In genomic region chr21:44337941-44338895, GRCh38 we compare ENCODE assay signal across 8 cellular contexts. TPM values are rescaled to one million over a fixed set of nuclear protein-coding genes. Genes with fewer than 3 reads are reported as not detected.
DNase-seq lines count a peak whose midpoint lies in the region; ATAC-seq and TF ChIP-seq lines count a peak whose summit lies in the region.

No MANE protein-coding gene starts in this region.

- DNase-seq in CD4-positive, alpha-beta T cell: peak in 2 of 10 experiments; percentile 17 to 53
- DNase-seq in HFFc6 (peak; percentile 44), OCI-LY7 (ENCODE audit: low spot score) (peak; percentile 47), body of pancreas (peak; percentile 70 to 81 (median 77)), hepatic stellate cell (ENCODE audit: low spot score) (peak; percentile 81), psoas muscle (peak; percentile 64 to 84)

- H3K4me3 ChIP-seq in OCI-LY7 (ENCODE audit: low read depth, low read length, poor library complexity, severe bottlenecking) (peak overlapping the region; percentile 55), body of pancreas (no peak overlapping the region), psoas muscle (peak overlapping the region; percentile 68)

- H4K20me1 ChIP-seq in OCI-LY7 (ENCODE audit: insufficient read depth, low read length): no peaks in the 10 kb centered on the region

- peaks cover 25% of the 10 kb centered on the region for H3K4me1 Mint-ChIP-seq in CD4-positive, alpha-beta T cell (ENCODE audit: low read depth)
- peaks cover 26% of the 10 kb centered on the region for H3K4me1 Mint-ChIP-seq in HFFc6 (ENCODE audit: low read depth)

- POLR2A ChIA-PET in CD4-positive, alpha-beta T cell (lab: Charles Lee): interaction anchor here (0.9 to 2.9 kb wide), 12 partner anchors 9 to 536 kb away, joined by 3 to 13 read pairs (median 4); partner anchors contain the start of genes PFKL, PTTG1IP, TRAPPC10 and TRPM2
- POLR2A ChIA-PET in OCI-LY7 (lab: Charles Lee): interaction anchor here (1.6 kb wide), 1 partner anchor 90 kb away, joined by 5 read pairs; no protein-coding TSS in a partner anchor

- ATAC-seq in CD4-positive, alpha-beta T cell (ENCODE audit: poor library complexity): peak; percentile 4
- ATAC-seq in body of pancreas (peak; percentile 28), psoas muscle (peak; percentile 48 to 61 (median 55)), GM21825 (IDR thresholded peaks at IDR 0.05; ENCODE audit: unreplicated experiment) (no peak), GM19035 (IDR thresholded peaks at IDR 0.05; ENCODE audit: unreplicated experiment) (no peak)

- no peak for TF ChIP-seq POLR2A in body of pancreas (IDR thresholded peaks at IDR 0.05)

- no peak for TF ChIP-seq CTCF in CD4-positive, alpha-beta T cell (IDR thresholded peaks at IDR 0.05)
- TF ChIP-seq CTCF in HFFc6 (IDR thresholded peaks at IDR 0.05): peak; percentile 58
- TF ChIP-seq CTCF in OCI-LY7 (conservative IDR thresholded peaks at IDR 0.05; ENCODE audit: low read length): 0 out of 2 replicates have a peak, but pooled peaks have one; percentile 24
- peak in 5 of 7 experiments; percentile 19 to 52 (median 44) for TF ChIP-seq CTCF in body of pancreas (IDR thresholded peaks at IDR 0.05)
- TF ChIP-seq CTCF in psoas muscle (IDR thresholded peaks at IDR 0.05): peak; percentile 46

- peak overlapping the region; percentile 99 for H3K27ac Mint-ChIP-seq in CD4-positive, alpha-beta T cell
- peak overlapping the region; percentile 73; the same call in 1 of the 2 replicates for H3K27ac Mint-ChIP-seq in HFFc6

- no peaks in the 10 kb centered on the region for H3K9me3 Mint-ChIP-seq in CD4-positive, alpha-beta T cell
- H3K9me3 Mint-ChIP-seq in HFFc6: no peaks in the 10 kb centered on the region

- H2AFZ ChIP-seq in OCI-LY7 (ENCODE audit: low read length): no peak overlapping the region

- H3K9me2 ChIP-seq in OCI-LY7 (ENCODE audit: insufficient read depth, low read length): no peaks in the 10 kb centered on the region

- H3K27ac ChIP-seq in CD4-positive, alpha-beta T cell (ENCODE audit: low read depth, low read length): peak overlapping the region; percentile 41
- H3K27ac ChIP-seq in OCI-LY7 (ENCODE audit: low read depth, low read length, poor library complexity, severe bottlenecking) (no peak overlapping the region), body of pancreas (peak overlapping the region; percentile 75 to 94 (median 82)), psoas muscle (peak overlapping the region; percentile 82)

- no peaks in the 10 kb centered on the region for H3K9me3 ChIP-seq in CD4-positive, alpha-beta T cell (ENCODE audit: control insufficient read depth, low read length)
- H3K9me3 ChIP-seq in OCI-LY7 (ENCODE audit: low read length) (no peaks in the 10 kb centered on the region), body of pancreas (no peaks in the 10 kb centered on the region), psoas muscle (no peaks in the 10 kb centered on the region)

- H3K27me3 ChIP-seq in CD4-positive, alpha-beta T cell (ENCODE audit: control insufficient read depth, insufficient read depth, low read length): no peaks in the 10 kb centered on the region
- H3K27me3 ChIP-seq in body of pancreas (no peaks in the 10 kb centered on the region), psoas muscle (ENCODE audit: insufficient read depth in 3 of 3, low read length in 2 of 3) (no peaks in the 10 kb centered on the region)

- H3K79me2 ChIP-seq in OCI-LY7 (ENCODE audit: insufficient read depth, low read depth, low read length): no peaks in the 10 kb centered on the region

- H3K27me3 Mint-ChIP-seq in CD4-positive, alpha-beta T cell: no peaks in the 10 kb centered on the region
- H3K27me3 Mint-ChIP-seq in HFFc6 (ENCODE audit: insufficient read depth): 0 out of 2 replicates have a peak, but pooled peaks cover 1% of the 10 kb centered on the region

- H3K4me2 ChIP-seq in OCI-LY7 (ENCODE audit: low read length): peak overlapping the region; percentile 74

- H3K4me1 ChIP-seq in OCI-LY7 (ENCODE audit: insufficient read depth, low read length, poor library complexity, severe bottlenecking): peaks cover 14% of the 10 kb centered on the region
- peaks cover 16% of the 10 kb centered on the region for H3K4me1 ChIP-seq in body of pancreas
- H3K4me1 ChIP-seq in psoas muscle: peaks cover 14% of the 10 kb centered on the region

- no TSS peak for BruUV-seq in OCI-LY7 (replicated peaks; lab: Mats Ljungman, UMichigan)

- peaks cover 32% of the 10 kb centered on the region for H3K36me3 Mint-ChIP-seq in CD4-positive, alpha-beta T cell (ENCODE audit: low read depth)
- H3K36me3 Mint-ChIP-seq in HFFc6 (ENCODE audit: low read depth): no peaks in the 10 kb centered on the region

- CTCF ChIA-PET in CD4-positive, alpha-beta T cell (lab: Charles Lee): interaction anchor here (1.1 kb wide), 1 partner anchor 40 kb away, joined by 3 read pairs; no protein-coding TSS in a partner anchor
- CTCF ChIA-PET in OCI-LY7 (lab: Charles Lee; ENCODE audit: unreplicated experiment): interaction anchor here (0.6 kb wide), 1 partner anchor 15 kb away, joined by 3 read pairs; the partner anchor contains the start of gene TRPM2

- intact Hi-C loops in CD4-positive, alpha-beta T cell (cut with DNase I, micrococcal nuclease): loop anchor here in 1 of 2 experiments (1.0 to 10.0 kb wide), 7 partner anchors 37 to 1463 kb away; partner anchors contain the start of genes PFKL, PTTG1IP, SUMO3 and WDR4
- intact Hi-C loops in OCI-LY7 (cut with micrococcal nuclease; ENCODE audit: unreplicated experiment) (loop anchor here (5.0 kb wide), 1 partner anchor 1304 kb away; the partner anchor contains the start of gene PCBP3), body of pancreas (cut with DNase I) (no loop called here), psoas muscle (cut with DNase I) (loop anchor here (5.0 to 10.0 kb wide), 5 partner anchors 36 to 1647 kb away; partner anchors contain the start of genes COL6A1 (in 1 of the 2), PFKL (in 1 of the 2), PKNOX1 (in 1 of the 2) and SUMO3 (in 1 of the 2))

- H3K36me3 ChIP-seq in OCI-LY7 (ENCODE audit: insufficient read depth, low read length): no peaks in the 10 kb centered on the region; the same call in 1 of the 2 replicates
- no peaks in the 10 kb centered on the region for H3K36me3 ChIP-seq in body of pancreas (replicated peaks in 1 of 2; ENCODE audit: insufficient read depth in 1 of 2, low read depth in 2 of 2)
- H3K36me3 ChIP-seq in psoas muscle (ENCODE audit: insufficient read depth in 1 of 2, low read depth in 1 of 2): peaks cover 0 to 17% of the 10 kb centered on the region in 2 donors

- WGBS in body of pancreas, 2 donors: 6 to 8% methylated on average over 13 to 26 of the region's 47 CpGs
- WGBS in psoas muscle, 3 donors: 5 to 6% (median 6%) methylated on average over 20 to 34 of the region's 47 CpGs

- H3K4me3 Mint-ChIP-seq in CD4-positive, alpha-beta T cell: peak overlapping the region; percentile 91
- peak overlapping the region; percentile 85 for H3K4me3 Mint-ChIP-seq in HFFc6

RNA-seq across cellular contexts. Expression of gene CFAP410, which starts 1.0 kb away (rescaled TPM):
- 10 to 100 TPM; 50.1 to 51.6 TPM for total RNA-seq in CD4-positive, alpha-beta T cell
- 10 to 100 TPM in 3 of 6 experiments, 1 to 10 TPM in 3; 7.5 to 13.0 (median 9.7) TPM for total RNA-seq in HFFc6 (2021; fragmentation: NEBNext Ultra II Directional; extraction: Animal tissue kit (Norgen Biotek cat#: 25700))
- 11.9 and 20.6 TPM in 2 replicates for total RNA-seq in OCI-LY7 (2014; rRNA removed; shearing (Covaris generic))
- 15.0 and 15.1 TPM in 2 replicates for total RNA-seq in OCI-LY7 (2022)
- total RNA-seq in body of pancreas: 10 to 100 TPM; 24.6 to 43.8 TPM
- total RNA-seq in psoas muscle: 10 to 100 TPM in 2 of 4 donors, 1 to 10 TPM in 2; 8.3 to 10.5 (median 9.7) TPM
- polyA plus RNA-seq in psoas muscle: 10 to 100 TPM in 2 of 3 donors, 1 to 10 TPM in 1; 9.9 to 13.7 (median 10.1) TPM

RNA-seq across cellular contexts. Expression of gene TRPM2, which starts 15.2 kb away (rescaled TPM):
- 1 to 10 TPM; 1.9 to 2.9 TPM for total RNA-seq in CD4-positive, alpha-beta T cell
- total RNA-seq in HFFc6 (2021; fragmentation: NEBNext Ultra II Directional; extraction: Animal tissue kit (Norgen Biotek cat#: 25700)): under 1 TPM in 4 of 6 experiments, not detected in 2; 0.09 to 0.31 (median 0.20) TPM
- total RNA-seq in OCI-LY7 (2014; rRNA removed; shearing (Covaris generic)): 1.8 and 2.8 TPM in 2 replicates
- 3.8 and 7.1 TPM in 2 replicates for total RNA-seq in OCI-LY7 (2022)
- total RNA-seq in body of pancreas: 1 to 10 TPM; 2.1 to 2.3 TPM
- total RNA-seq in psoas muscle: 1 to 10 TPM in 1 of 4 donors, under 1 TPM in 3; 0.69 to 1.7 (median 0.84) TPM
- under 1 TPM; 0.08 to 0.76 (median 0.31) TPM for polyA plus RNA-seq in psoas muscle

RNA-seq across cellular contexts. Expression of gene PFKL, which starts 38.4 kb away (rescaled TPM):
- 100 to 1,000 TPM; 115 to 117 TPM for total RNA-seq in CD4-positive, alpha-beta T cell
- total RNA-seq in HFFc6 (2021; fragmentation: NEBNext Ultra II Directional; extraction: Animal tissue kit (Norgen Biotek cat#: 25700)): 100 to 1,000 TPM; 100 to 123 (median 107) TPM
- total RNA-seq in OCI-LY7 (2014; rRNA removed; shearing (Covaris generic)): 102 and 111 TPM in 2 replicates
- total RNA-seq in OCI-LY7 (2022) (123 and 128 TPM in 2 replicates), body of pancreas (100 to 1,000 TPM in 1 of 2 donors, 10 to 100 TPM in 1; 56.8 to 104 TPM), psoas muscle (10 to 100 TPM; 17.8 to 33.6 (median 27.7) TPM)
- 10 to 100 TPM in 2 of 3 donors, 1 to 10 TPM in 1; 9.2 to 21.2 (median 13.7) TPM for polyA plus RNA-seq in psoas muscle

RNA-seq across cellular contexts. Expression of gene AIRE, which starts 52.5 kb away (rescaled TPM):
- under 1 TPM; 0.11 to 0.16 TPM for total RNA-seq in CD4-positive, alpha-beta T cell
- total RNA-seq in HFFc6 (2021; fragmentation: NEBNext Ultra II Directional; extraction: Animal tissue kit (Norgen Biotek cat#: 25700)): under 1 TPM in 2 of 6 experiments, not detected in 4; 0.05 to 0.12 TPM
- total RNA-seq in OCI-LY7 (2014; rRNA removed; shearing (Covaris generic)): not detected in 2 replicates
- total RNA-seq in OCI-LY7 (2022): not detected in 2 replicates
- total RNA-seq in body of pancreas: 1 to 10 TPM in 1 of 2 donors, not detected in 1; 1.0 TPM
- under 1 TPM in 1 of 4 donors, not detected in 3; 0.19 TPM for total RNA-seq in psoas muscle
- polyA plus RNA-seq in psoas muscle: under 1 TPM; 0.01 to 0.17 (median 0.04) TPM

Comparison
In these comparisons a context has a peak if more than half of its experiments do, and no peak if none do; other contexts are left out.
1. ATAC-seq: peak in CD4-positive, alpha-beta T cell (single experiment), body of pancreas (single experiment) and psoas muscle (4 of 4); none in GM21825 (single experiment) and GM19035 (single experiment).
2. H3K4me3 ChIP-seq: peak in OCI-LY7 (single experiment) and psoas muscle (single experiment); none in body of pancreas (0 of 2).